20 cellular contexts compared by ENCODE assay signal in the genomic region with DNA sequence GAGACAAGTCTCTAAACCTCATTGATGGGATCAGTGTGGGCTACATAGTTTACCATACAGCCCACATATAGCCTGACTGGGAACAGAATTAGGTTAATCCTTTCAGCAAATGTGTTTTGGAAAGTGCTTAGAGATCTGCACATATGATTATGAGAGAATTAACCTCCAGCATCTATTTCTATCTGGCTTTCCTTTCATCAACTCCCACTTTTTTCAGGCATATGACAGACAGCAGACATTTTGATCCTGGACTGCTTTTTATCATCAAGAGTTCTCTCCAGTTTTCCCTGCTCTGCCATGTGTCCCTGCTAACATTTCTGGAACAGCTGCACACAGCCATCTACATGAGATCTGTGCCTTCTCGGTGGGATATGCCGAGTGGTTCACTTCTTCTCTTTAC.
"Had no signal": no experiment of that assay in that cellular context is flagged by ENCODE, and none has a peak within 500 bp of the region (broad histone marks: within the 10 kb centered on the region; RNA-seq: fewer than 3 reads in every experiment).

No MANE protein-coding gene starts in this region.

- H3K27ac ChIP-seq: Peyer's patch, SJCRH30, SK-N-MC had no signal

- H3K9me3 ChIP-seq: Peyer's patch, SJCRH30 had no signal

- ATAC-seq: PC-3, Right ventricle myocardium inferior had no signal

- H3K4me3 ChIP-seq: Peyer's patch, SJCRH30, SK-N-MC had no signal

- H3K4me1 ChIP-seq: Peyer's patch, SJCRH30 had no signal

- DNase-seq: KBM-7, MV-4-11, NCI-H1048, NCI-H1105, NCI-H1417, NCI-H1436 treated with DMSO at 0.1 percent for 48 hours, NCI-H1694, NCI-H187 treated with DMSO at 0.1 percent for 48 hours, NCI-H2029 treated with DMSO at 0.1 percent for 48 hours, NCI-H2171 treated with DMSO at 0.1 percent for 48 hours, NCI-H345, NCI-H446 treated with DMSO at 0.1 percent for 48 hours, NCI-H510A treated with DMSO at 0.1 percent for 48 hours, NCI-H526, PC-3, Peyer's patch, SHP77 treated with DMSO at 0.1 percent for 48 hours, SJCRH30 had no signal

- H3K27me3 ChIP-seq: Peyer's patch, SJCRH30 had no signal

- H3K36me3 ChIP-seq: Peyer's patch, SJCRH30 had no signal
